Comparison of ENCODE assay signal across 19 cellular contexts in the genomic region with DNA sequence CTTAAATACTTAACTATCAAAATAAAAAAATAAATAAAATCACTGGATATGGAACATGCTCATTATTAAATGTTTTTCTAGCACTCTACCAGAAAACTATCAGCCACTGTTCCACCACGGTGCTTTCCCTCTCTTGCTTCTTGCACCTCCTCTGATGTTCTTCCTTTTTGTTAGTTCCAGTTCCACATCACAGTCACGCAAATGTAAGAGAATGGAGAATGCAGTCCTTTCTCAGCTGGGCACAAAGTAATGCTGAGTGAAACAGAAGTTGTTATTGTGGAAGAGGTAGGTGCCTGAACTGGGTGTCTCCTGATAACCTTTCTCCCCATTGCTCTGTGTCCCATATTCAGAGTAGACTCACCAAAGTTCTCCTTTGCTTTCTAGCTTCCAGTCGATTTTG.
DNase-seq lines count a peak whose midpoint lies in the region; ATAC-seq, FAIRE-seq and TF ChIP-seq lines count a peak whose summit lies in the region.
"Had no signal": no experiment of that assay in that cellular context is flagged by ENCODE, and none has a peak within 500 bp of the region (broad histone marks: within the 10 kb centered on the region; RNA-seq: fewer than 3 reads in every experiment).

No MANE protein-coding gene starts in this region.

- CTCF ChIA-PET in GM12878 (lab: Yijun Ruan, JAX): interaction anchor here (0.9 to 2.8 kb wide), 4 partner anchors 41 to 232 kb away, joined by 3 to 10 read pairs (median 3); no protein-coding TSS in a partner anchor

- H3K4me1 ChIP-seq in GM12878 (ENCODE audit: control insufficient read depth, insufficient read depth, low read length): no peaks in the 10 kb centered on the region; the same call in 1 of the 2 replicates

- TF ChIP-seq RAD21 in GM12878 (IDR thresholded peaks at IDR 0.05; ENCODE audit: insufficient read depth, low read depth, low read length): no peak

- ATAC-seq in GM19463 (IDR thresholded peaks at IDR 0.05; ENCODE audit: unreplicated experiment): peak; percentile 70
- ATAC-seq in HG03103 (IDR thresholded peaks at IDR 0.05; ENCODE audit: low read depth, unreplicated experiment): peak; percentile 85
- peak; percentile 64 for ATAC-seq in GM12878
- ATAC-seq: activated T-helper 17 cell treated with anti-CD3 and anti-CD28 coated beads, Interleukin-2, amount 50 U/mL, for 72 hours; CD8-positive, alpha-beta T cell; esophagus mucosa had no signal

- intact Hi-C loops in GM12878 (cut with micrococcal nuclease; ENCODE audit: unreplicated experiment): no loop called here

- H2AFZ ChIP-seq in GM12878 (ENCODE audit: control insufficient read depth, low read depth, low read length): no peak overlapping the region

- in situ Hi-C loops in GM12878 (cut with MboI): no loop called here

- H4K20me1 ChIP-seq in GM12878 (ENCODE audit: control insufficient read depth, insufficient read depth): no peaks in the 10 kb centered on the region

- H3K27me3 ChIP-seq in GM12878 (replicated peaks in 1 of 2; ENCODE audit: control insufficient read depth in 2 of 2, insufficient read depth in 2 of 2, low read length in 1 of 2): no peaks in the 10 kb centered on the region

- SMC1A ChIA-PET in GM12878 (lab: Charles Lee; ENCODE audit: uncharacterized antibody, unreplicated experiment): interaction anchor here (1.2 kb wide), 1 partner anchor 31 kb away, joined by 3 read pairs; no protein-coding TSS in a partner anchor

- no peaks in the 10 kb centered on the region for H3K36me3 ChIP-seq in GM12878 (ENCODE audit: control insufficient read depth in 2 of 2, insufficient read depth in 2 of 2, low read length in 1 of 2)

- TF ChIP-seq EP300 in GM12878 (IDR thresholded peaks at IDR 0.05; ENCODE audit: borderline replicate concordance in 1 of 2, control insufficient read depth in 1 of 2, low read depth in 2 of 2, low read length in 2 of 2): peak in 1 of 2 experiments; percentile 76; a peak in 3 of 4 replicates

- RAD21 ChIA-PET in GM12878 (lab: Charles Lee; ENCODE audit: unreplicated experiment): interaction anchor here (1.0 kb wide), 1 partner anchor 527 kb away, joined by 3 read pairs; no protein-coding TSS in a partner anchor

- 0% methylated on average over 3 of the region's 3 CpGs for WGBS in GM12878 (ENCODE audit: insufficient coverage, insufficient replicate concordance, low lambda C conversion rate, missing lambda C conversion rate)

- FAIRE-seq in GM12891 (lab: Jason Lieb, UNC) (peak; percentile 75), GM12878 (lab: Jason Lieb, UNC) (no peak), HTR-8/SVneo (lab: Jason Lieb, UNC) (no peak)
- FAIRE-seq: bronchial epithelial cell had no signal

- no peak overlapping the region for H3K4me3 ChIP-seq in GM12878

- H3K4me2 ChIP-seq in GM12878 (ENCODE audit: control insufficient read depth, insufficient read depth): no peak overlapping the region

- TF ChIP-seq CTCF in GM12878 (IDR thresholded peaks at IDR 0.05 in 2 of 3, conservative IDR thresholded peaks at IDR 0.05 in 1 of 3; ENCODE audit: control insufficient read depth in 2 of 3, extremely low read depth in 1 of 3, insufficient read depth in 1 of 3, low read depth in 3 of 3, low read length in 3 of 3): no peak

- H3K9ac ChIP-seq in GM12878 (ENCODE audit: control insufficient read depth, insufficient read depth, low read length): no peak overlapping the region

- H3K9me3 ChIP-seq in GM12878 (replicated peaks; ENCODE audit: control insufficient read depth, insufficient read depth, low read length): peaks cover 2% of the 10 kb centered on the region; the same call in 1 of the 3 replicates

- BruUV-seq in GM12878 (replicated peaks; lab: Mats Ljungman, UMichigan): no TSS peak

- H3K79me2 ChIP-seq in GM12878 (ENCODE audit: control insufficient read depth, insufficient read depth, low read length): no peaks in the 10 kb centered on the region

- DNase-seq in GM12891 (ENCODE audit: insufficient read length, low spot score): no peak
- peak; percentile 23 for DNase-seq in GM12878 (ENCODE audit: low read depth, low spot score)
- no peak for DNase-seq in NCI-H446 (lab: John Stamatoyannopoulos, UW)
- no peak for DNase-seq in activated CD4-positive, alpha-beta T cell treated with anti-CD3 and anti-CD28 coated beads, Interleukin-2, amount 50 U/mL, for 4 hours
- no peak for DNase-seq in HTR-8/SVneo (ENCODE audit: insufficient read length, low spot score)
- DNase-seq in AG08396 (ENCODE audit: low spot score): no peak
- DNase-seq: activated CD4-positive, CD25-positive, alpha-beta regulatory T cell; CD8-positive, alpha-beta T cell; DND-41; glutamatergic neuron; NCI-H146; posterior cingulate gyrus; Right ventricle myocardium superior; stimulated activated CD4-positive, alpha-beta T cell treated with anti-CD3 and anti-CD28 coated beads, Interleukin-4, amount 100 ng/mL, for 24 hours had no signal

- H3K27ac ChIP-seq in GM12878 (ENCODE audit: control insufficient read depth, insufficient read depth): peak overlapping the region; percentile 58

- no peak for TF ChIP-seq POLR2A in GM12891 (IDR thresholded peaks at IDR 0.05; ENCODE audit: low read depth, low read length)
- no peak for TF ChIP-seq POLR2A in GM12878 (IDR thresholded peaks at IDR 0.05; ENCODE audit: low read depth, low read length)

- POLR2A ChIA-PET in GM12878 (lab: Charles Lee): no interaction called here

TF ChIP-seq in GM12891, 5 proteins besides CTCF, POLR2A, EP300 and RAD21:
- TF ChIP-seq SPI1 (IDR thresholded peaks at IDR 0.05; ENCODE audit: low read depth, low read length) (peak; percentile 92), TAF1 (IDR thresholded peaks at IDR 0.05; ENCODE audit: low read depth, low read length) (no peak)
TF ChIP-seq in GM12891: peak in this region for 1.

TF ChIP-seq in GM12878, 131 proteins besides CTCF, POLR2A, EP300 and RAD21 (continues in another document):
- TF ChIP-seq E2F8 (IDR thresholded peaks at IDR 0.05; ENCODE audit: low read depth, partially characterized antibody) (no peak), JUND (IDR thresholded peaks at IDR 0.05; ENCODE audit: low read depth, low read length) (no peak), CHD2 (IDR thresholded peaks at IDR 0.05; ENCODE audit: borderline replicate concordance, low read depth, low read length) (peak; percentile 49; the same call in 1 of the 2 replicates), RUNX3 (IDR thresholded peaks at IDR 0.05; ENCODE audit: low read length) (no peak), BCL11A (IDR thresholded peaks at IDR 0.05; ENCODE audit: low read depth, low read length) (peak; percentile 52), KLF5 (IDR thresholded peaks at IDR 0.05; ENCODE audit: partially characterized antibody) (no peak), NR2F1 (conservative IDR thresholded peaks at IDR 0.05) (no peak), IRF5 (IDR thresholded peaks at IDR 0.05; ENCODE audit: borderline replicate concordance) (no peak), CBX5 (IDR thresholded peaks at IDR 0.05; ENCODE audit: low read depth) (no peak), MTA2 (IDR thresholded peaks at IDR 0.05; ENCODE audit: low read depth) (peak; percentile 15; the same call in 1 of the 2 replicates), SIX5 (IDR thresholded peaks at IDR 0.05; ENCODE audit: low read depth, low read length, severe bottlenecking) (no peak), PBX3 (IDR thresholded peaks at IDR 0.05; ENCODE audit: insufficient replicate concordance, low read depth, low read length) (no peak), ZNF384 (IDR thresholded peaks at IDR 0.05; ENCODE audit: borderline replicate concordance, low read depth, low read length) (no peak), SPI1 (IDR thresholded peaks at IDR 0.05; ENCODE audit: borderline replicate concordance, insufficient read depth, low read depth, low read length) (peak; percentile 85; the same call in 1 of the 2 replicates), HDAC2 (IDR thresholded peaks at IDR 0.05) (no peak), EGR1 (IDR thresholded peaks at IDR 0.05; ENCODE audit: borderline replicate concordance in 1 of 2, low read depth in 2 of 2, low read length in 2 of 2) (no peak)
